1 cellular context compared by ENCODE assay signal in genomic region chr6:34518669-34519365, GRCh38.
TF ChIP-seq lines count a peak whose summit lies in the region.

No MANE protein-coding gene starts in this region.

TF ChIP-seq in K562, 482 proteins besides CTCF, POLR2A, EP300 and RAD21:
- TF ChIP-seq CBX8 (IDR thresholded peaks at IDR 0.05; ENCODE audit: borderline replicate concordance, extremely low read depth, low read depth, low read length, poor library complexity, severe bottlenecking) (no peak), NFATC3 (IDR thresholded peaks at IDR 0.05) (no peak), NUFIP1 (IDR thresholded peaks at IDR 0.05; ENCODE audit: partially characterized antibody) (no peak), MTF1 (CRISPR knock-in tag; IDR thresholded peaks at IDR 0.05; ENCODE audit: borderline replicate concordance) (no peak), BDP1 (IDR thresholded peaks at IDR 0.05; ENCODE audit: insufficient read depth, insufficient read length) (no peak), ZNF584 (CRISPR knock-in tag; IDR thresholded peaks at IDR 0.05; ENCODE audit: low read depth) (no peak), ZNF316 (IDR thresholded peaks at IDR 0.05) (peak; percentile 95), ELF1 (tag; IDR thresholded peaks at IDR 0.05) (no peak), ATF3 (IDR thresholded peaks at IDR 0.05) (no peak), ATF3 (CRISPR knock-in tag; conservative IDR thresholded peaks at IDR 0.05) (no peak), FOXP4 (CRISPR knock-in tag; IDR thresholded peaks at IDR 0.05; ENCODE audit: borderline replicate concordance) (no peak), CBX3 (IDR thresholded peaks at IDR 0.05; ENCODE audit: borderline replicate concordance in 1 of 2, low read length in 2 of 2) (peak in 1 of 2 experiments; percentile 61; a peak in 1 of 3 replicates), KDM1A (IDR thresholded peaks at IDR 0.05) (0 out of 4 replicates have a peak, but pooled peaks of 1 of the 2 experiments have one; percentile 47), ZNF507 (tag; conservative IDR thresholded peaks at IDR 0.05) (no peak), MBD1 (CRISPR knock-in tag; IDR thresholded peaks at IDR 0.05) (no peak), ZNF184 (CRISPR knock-in tag; IDR thresholded peaks at IDR 0.05) (no peak), ZNF695 (CRISPR knock-in tag; IDR thresholded peaks at IDR 0.05) (no peak), NFIC (IDR thresholded peaks at IDR 0.05) (peak; percentile 93), TRIM24 (IDR thresholded peaks at IDR 0.05) (peak; percentile 70 to 88), MTA3 (IDR thresholded peaks at IDR 0.05; ENCODE audit: borderline replicate concordance) (no peak), TRIM28 (IDR thresholded peaks at IDR 0.05) (peak; percentile 93)
- TF ChIP-seq, protein P1, sequence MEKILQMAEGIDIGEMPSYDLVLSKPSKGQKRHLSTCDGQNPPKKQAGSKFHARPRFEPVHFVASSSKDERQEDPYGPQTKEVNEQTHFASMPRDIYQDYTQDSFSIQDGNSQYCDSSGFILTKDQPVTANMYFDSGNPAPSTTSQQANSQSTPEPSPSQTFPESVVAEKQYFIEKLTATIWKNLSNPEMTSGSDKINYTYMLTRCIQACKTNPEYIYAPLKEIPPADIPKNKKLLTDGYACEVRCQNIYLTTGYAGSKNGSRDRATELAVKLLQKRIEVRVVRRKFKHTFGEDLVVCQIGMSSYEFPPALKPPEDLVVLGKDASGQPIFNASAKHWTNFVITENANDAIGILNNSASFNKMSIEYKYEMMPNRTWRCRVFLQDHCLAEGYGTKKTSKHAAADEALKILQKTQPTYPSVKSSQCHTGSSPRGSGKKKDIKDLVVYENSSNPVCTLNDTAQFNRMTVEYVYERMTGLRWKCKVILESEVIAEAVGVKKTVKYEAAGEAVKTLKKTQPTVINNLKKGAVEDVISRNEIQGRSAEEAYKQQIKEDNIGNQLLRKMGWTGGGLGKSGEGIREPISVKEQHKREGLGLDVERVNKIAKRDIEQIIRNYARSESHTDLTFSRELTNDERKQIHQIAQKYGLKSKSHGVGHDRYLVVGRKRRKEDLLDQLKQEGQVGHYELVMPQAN (IDR thresholded peaks at IDR 0.05; ENCODE audit: borderline replicate concordance) = no peak
TF ChIP-seq in K562: peak in this region for 6.
